ENCODE assay signal across 8 cellular contexts in genomic region chr2:53787255-53787910, GRCh38. TPM values are rescaled to one million over a fixed set of nuclear protein-coding genes. Genes with fewer than 3 reads are reported as not detected.
DNase-seq lines count a peak whose midpoint lies in the region; ATAC-seq and TF ChIP-seq lines count a peak whose summit lies in the region.

No MANE protein-coding gene starts in this region.

- H3K9me3 ChIP-seq in spleen, result no peaks in the 10 kb centered on the region

- DNase-seq in AG04449 (ENCODE audit: low read depth, low spot score) (no peak), NCI-H460 (ENCODE audit: extremely low read depth, low read depth) (peak; percentile 6), astrocyte of the spinal cord (ENCODE audit: low read depth, low spot score) (peak; percentile 25), iPS-NIHi7 (ENCODE audit: extremely low spot score) (peak; percentile 10), spleen (no peak), ecto neural progenitor cell (ENCODE audit: low spot score) (no peak)

- POLR2A ChIA-PET in AG04449 (lab: Yijun Ruan, JAX), result interaction anchor here (0.5 to 0.9 kb wide), 2 partner anchors 20 to 182 kb away, joined by 3 read pairs; partner anchors contain the start of gene CHAC2

- peak; percentile 58 for ATAC-seq in GM18498 (IDR thresholded peaks at IDR 0.05; ENCODE audit: unreplicated experiment)
- peak; percentile 45 for ATAC-seq in HG02852 (IDR thresholded peaks at IDR 0.05; ENCODE audit: unreplicated experiment)

- H3K4me1 ChIP-seq in spleen, result peaks cover 31 to 86% (median 48%) of the 10 kb centered on the region in 6 donors

- TF ChIP-seq POLR2A in spleen (IDR thresholded peaks at IDR 0.05), result no peak

- peak overlapping the region; percentile 76 to 92 (median 85) for H3K27ac ChIP-seq in spleen

- intact Hi-C loops in spleen (cut with DNase I; ENCODE audit: low total_unique reads), result no loop called here

- H3K4me3 ChIP-seq in AG04449 (ENCODE audit: low read depth, low read length), result peak overlapping the region; percentile 57
- H3K4me3 ChIP-seq in astrocyte of the spinal cord (ENCODE audit: low read depth, low read length), result peak overlapping the region; percentile 78
- peak overlapping the region; percentile 56 to 94 (median 80) for H3K4me3 ChIP-seq in spleen

- peaks cover 0 to 4% (median 0%) of the 10 kb centered on the region in 6 donors for H3K36me3 ChIP-seq in spleen

- 0 to 1% (median 1%) methylated on average over 26 to 29 of the region's 29 CpGs for WGBS in spleen, 5 donors

- in situ Hi-C loops in astrocyte of the spinal cord (cut with HindIII; ENCODE audit: low sequenced_read_pairs), result no loop called here

- CTCF ChIA-PET in AG04449 (lab: Yijun Ruan, JAX), result interaction anchor here (1.0 to 2.8 kb wide), 2 partner anchors 9 to 19 kb away, joined by 3 to 10 read pairs; partner anchors contain the start of gene CHAC2

- no peaks in the 10 kb centered on the region for H3K27me3 ChIP-seq in spleen (replicated peaks in 1 of 7)

- no peak for TF ChIP-seq CTCF in AG04449 (IDR thresholded peaks at IDR 0.05; ENCODE audit: insufficient read depth, low read length, missing control alignments)
- TF ChIP-seq CTCF in astrocyte of the spinal cord (IDR thresholded peaks at IDR 0.05; ENCODE audit: low read depth, low read length), result no peak
- TF ChIP-seq CTCF in spleen (IDR thresholded peaks at IDR 0.05 in 8 of 11, conservative IDR thresholded peaks at IDR 0.05 in 3 of 11), result no peak

RNA-seq across cellular contexts. Expression of gene ERLEC1, which starts 0.5 kb away (rescaled TPM):
- total RNA-seq in NCI-H460 (2014; rRNA removed; shearing (Covaris generic)), result 111 and 112 TPM in 2 replicates
- polyA plus RNA-seq in NCI-H460 (2014; cell fraction: nucleus; rRNA removed), result 50.7 and 50.8 TPM in 2 replicates
- 10 to 100 TPM; 23.9 to 56.4 (median 36.2) TPM for total RNA-seq in spleen
- 10 to 100 TPM; 12.7 to 23.1 (median 17.0) TPM for polyA plus RNA-seq in spleen

RNA-seq across cellular contexts. Expression of gene ASB3, which starts 0.6 kb away (rescaled TPM):
- total RNA-seq in NCI-H460 (2014; rRNA removed; shearing (Covaris generic)), result 16.3 and 19.8 TPM in 2 replicates
- 18.8 and 21.0 TPM in 2 replicates for polyA plus RNA-seq in NCI-H460 (2014; cell fraction: nucleus; rRNA removed)
- total RNA-seq in spleen, result 10 to 100 TPM; 19.2 to 28.1 (median 21.9) TPM
- 10 to 100 TPM in 1 of 3 donors, 1 to 10 TPM in 2; 7.7 to 13.6 (median 9.9) TPM for polyA plus RNA-seq in spleen

RNA-seq across cellular contexts. Expression of gene CHAC2, which starts 19.8 kb away (rescaled TPM):
- 26.1 and 31.3 TPM in 2 replicates for total RNA-seq in NCI-H460 (2014; rRNA removed; shearing (Covaris generic))
- 17.1 and 34.8 TPM in 2 replicates for polyA plus RNA-seq in NCI-H460 (2014; cell fraction: nucleus; rRNA removed)
- 1 to 10 TPM; 2.7 to 9.5 (median 4.4) TPM for total RNA-seq in spleen
- polyA plus RNA-seq in spleen, result 1 to 10 TPM; 4.3 to 7.9 (median 7.4) TPM

Comparison
In these comparisons a context has a peak if more than half of its experiments do, and no peak if none do; other contexts are left out.
1. DNase-seq: peak in NCI-H460 (single experiment), astrocyte of the spinal cord (single experiment) and iPS-NIHi7 (single experiment); none in AG04449 (single experiment), spleen (single experiment) and ecto neural progenitor cell (single experiment).
2. Peak in every context shown above with its lines, with median percentiles within 50 percentile points of each other: H3K4me3 ChIP-seq.